In the genomic region with DNA sequence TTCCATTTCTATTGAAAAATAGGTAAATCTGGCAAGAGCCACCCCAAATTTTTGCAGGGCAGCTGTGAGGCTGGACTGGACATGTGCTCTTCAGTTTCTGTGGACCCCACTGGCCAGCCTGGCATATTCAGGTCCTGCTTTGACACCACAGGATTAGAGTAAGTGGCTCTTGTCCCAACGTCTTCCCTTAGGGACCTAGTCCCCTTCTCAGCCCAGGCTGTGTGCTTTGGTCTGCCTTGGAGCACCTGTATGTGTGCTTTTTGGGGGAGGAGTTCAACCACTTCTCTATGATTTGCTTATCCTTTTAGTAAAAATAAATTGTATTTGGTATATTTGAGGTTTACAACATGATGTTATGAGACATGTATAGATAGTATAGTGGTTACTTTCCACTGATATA, we compare ENCODE assay signal across 7 cellular contexts.
"Had no signal": no experiment of that assay in that cellular context is flagged by ENCODE, and none has a peak within 500 bp of the region (broad histone marks: within the 10 kb centered on the region; RNA-seq: fewer than 3 reads in every experiment).

No MANE protein-coding gene starts in this region.

- H3K27me3 ChIP-seq: transverse colon had no signal

- H3K4me3 ChIP-seq: transverse colon had no signal

- DNase-seq: activated naive CD4-positive, alpha-beta T cell; activated T-cell treated with anti-CD3 and anti-CD28 coated beads for 4 hours had no signal

- H3K27ac ChIP-seq: neutrophil, transverse colon had no signal

- H3K9me3 ChIP-seq: neutrophil had no signal

- H3K4me1 ChIP-seq: transverse colon had no signal

- FAIRE-seq: bronchial epithelial cell, keratinocyte, urothelium cell line had no signal

- H3K36me3 ChIP-seq: neutrophil, transverse colon had no signal
